1 cellular context compared by ENCODE assay signal in the genomic region with DNA sequence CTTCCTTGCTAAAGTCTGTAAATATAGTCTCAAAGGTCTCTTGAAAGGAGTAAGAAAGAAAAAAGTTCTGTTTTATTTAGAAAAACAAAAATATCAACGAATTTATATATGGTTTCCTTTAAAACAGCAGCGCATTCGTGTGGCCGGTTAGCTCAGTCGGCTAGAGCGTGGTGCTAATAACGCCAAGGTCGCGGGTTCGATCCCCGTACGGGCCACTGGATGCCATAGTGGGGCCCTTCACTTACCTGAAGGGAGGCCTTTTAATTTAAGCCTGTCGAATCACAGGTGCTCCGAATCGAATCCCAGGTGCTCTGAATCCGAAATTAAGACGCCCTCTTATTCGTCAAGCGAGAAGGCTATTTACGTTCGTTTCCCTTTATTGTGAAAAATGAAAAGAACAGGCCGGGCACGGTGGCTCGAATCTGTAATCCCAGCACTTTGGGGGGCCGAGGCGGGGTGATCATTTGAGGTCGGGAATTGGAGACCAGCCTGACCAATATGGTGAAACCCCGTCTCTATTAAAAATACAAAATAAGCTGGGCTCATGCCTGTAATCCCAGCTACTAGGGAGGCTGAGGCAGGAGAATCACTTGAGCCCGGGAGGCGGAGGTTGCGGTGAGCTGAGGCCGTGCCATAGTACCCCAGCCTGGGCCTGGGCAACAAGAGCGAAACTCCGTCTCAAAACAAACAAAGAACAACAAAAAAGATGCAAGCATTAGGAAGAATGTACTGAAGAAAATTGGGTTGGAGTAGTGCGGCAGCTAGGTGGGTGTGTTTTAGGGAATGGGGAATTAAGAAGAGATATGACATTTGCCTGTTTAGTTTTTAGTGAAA.
TF ChIP-seq lines count a peak whose summit lies in the region.

No MANE protein-coding gene starts in this region.

TF ChIP-seq in K562, 482 proteins besides CTCF, POLR2A, EP300 and RAD21 (continued from another document and continues in another):
- TF ChIP-seq, protein P1, sequence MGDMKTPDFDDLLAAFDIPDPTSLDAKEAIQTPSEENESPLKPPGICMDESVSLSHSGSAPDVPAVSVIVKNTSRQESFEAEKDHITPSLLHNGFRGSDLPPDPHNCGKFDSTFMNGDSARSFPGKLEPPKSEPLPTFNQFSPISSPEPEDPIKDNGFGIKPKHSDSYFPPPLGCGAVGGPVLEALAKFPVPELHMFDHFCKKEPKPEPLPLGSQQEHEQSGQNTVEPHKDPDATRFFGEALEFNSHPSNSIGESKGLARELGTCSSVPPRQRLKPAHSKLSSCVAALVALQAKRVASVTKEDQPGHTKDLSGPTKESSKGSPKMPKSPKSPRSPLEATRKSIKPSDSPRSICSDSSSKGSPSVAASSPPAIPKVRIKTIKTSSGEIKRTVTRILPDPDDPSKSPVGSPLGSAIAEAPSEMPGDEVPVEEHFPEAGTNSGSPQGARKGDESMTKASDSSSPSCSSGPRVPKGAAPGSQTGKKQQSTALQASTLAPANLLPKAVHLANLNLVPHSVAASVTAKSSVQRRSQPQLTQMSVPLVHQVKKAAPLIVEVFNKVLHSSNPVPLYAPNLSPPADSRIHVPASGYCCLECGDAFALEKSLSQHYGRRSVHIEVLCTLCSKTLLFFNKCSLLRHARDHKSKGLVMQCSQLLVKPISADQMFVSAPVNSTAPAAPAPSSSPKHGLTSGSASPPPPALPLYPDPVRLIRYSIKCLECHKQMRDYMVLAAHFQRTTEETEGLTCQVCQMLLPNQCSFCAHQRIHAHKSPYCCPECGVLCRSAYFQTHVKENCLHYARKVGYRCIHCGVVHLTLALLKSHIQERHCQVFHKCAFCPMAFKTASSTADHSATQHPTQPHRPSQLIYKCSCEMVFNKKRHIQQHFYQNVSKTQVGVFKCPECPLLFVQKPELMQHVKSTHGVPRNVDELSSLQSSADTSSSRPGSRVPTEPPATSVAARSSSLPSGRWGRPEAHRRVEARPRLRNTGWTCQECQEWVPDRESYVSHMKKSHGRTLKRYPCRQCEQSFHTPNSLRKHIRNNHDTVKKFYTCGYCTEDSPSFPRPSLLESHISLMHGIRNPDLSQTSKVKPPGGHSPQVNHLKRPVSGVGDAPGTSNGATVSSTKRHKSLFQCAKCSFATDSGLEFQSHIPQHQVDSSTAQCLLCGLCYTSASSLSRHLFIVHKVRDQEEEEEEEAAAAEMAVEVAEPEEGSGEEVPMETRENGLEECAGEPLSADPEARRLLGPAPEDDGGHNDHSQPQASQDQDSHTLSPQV (IDR thresholded peaks at IDR 0.05), result peak; percentile 71
- peak; percentile 63 for TF ChIP-seq NFIC (IDR thresholded peaks at IDR 0.05)
- TF ChIP-seq ELF4 (CRISPR knock-in tag; IDR thresholded peaks at IDR 0.05), result no peak
- TF ChIP-seq NFXL1 (CRISPR knock-in tag; IDR thresholded peaks at IDR 0.05), result no peak
- TF ChIP-seq, protein P2, sequence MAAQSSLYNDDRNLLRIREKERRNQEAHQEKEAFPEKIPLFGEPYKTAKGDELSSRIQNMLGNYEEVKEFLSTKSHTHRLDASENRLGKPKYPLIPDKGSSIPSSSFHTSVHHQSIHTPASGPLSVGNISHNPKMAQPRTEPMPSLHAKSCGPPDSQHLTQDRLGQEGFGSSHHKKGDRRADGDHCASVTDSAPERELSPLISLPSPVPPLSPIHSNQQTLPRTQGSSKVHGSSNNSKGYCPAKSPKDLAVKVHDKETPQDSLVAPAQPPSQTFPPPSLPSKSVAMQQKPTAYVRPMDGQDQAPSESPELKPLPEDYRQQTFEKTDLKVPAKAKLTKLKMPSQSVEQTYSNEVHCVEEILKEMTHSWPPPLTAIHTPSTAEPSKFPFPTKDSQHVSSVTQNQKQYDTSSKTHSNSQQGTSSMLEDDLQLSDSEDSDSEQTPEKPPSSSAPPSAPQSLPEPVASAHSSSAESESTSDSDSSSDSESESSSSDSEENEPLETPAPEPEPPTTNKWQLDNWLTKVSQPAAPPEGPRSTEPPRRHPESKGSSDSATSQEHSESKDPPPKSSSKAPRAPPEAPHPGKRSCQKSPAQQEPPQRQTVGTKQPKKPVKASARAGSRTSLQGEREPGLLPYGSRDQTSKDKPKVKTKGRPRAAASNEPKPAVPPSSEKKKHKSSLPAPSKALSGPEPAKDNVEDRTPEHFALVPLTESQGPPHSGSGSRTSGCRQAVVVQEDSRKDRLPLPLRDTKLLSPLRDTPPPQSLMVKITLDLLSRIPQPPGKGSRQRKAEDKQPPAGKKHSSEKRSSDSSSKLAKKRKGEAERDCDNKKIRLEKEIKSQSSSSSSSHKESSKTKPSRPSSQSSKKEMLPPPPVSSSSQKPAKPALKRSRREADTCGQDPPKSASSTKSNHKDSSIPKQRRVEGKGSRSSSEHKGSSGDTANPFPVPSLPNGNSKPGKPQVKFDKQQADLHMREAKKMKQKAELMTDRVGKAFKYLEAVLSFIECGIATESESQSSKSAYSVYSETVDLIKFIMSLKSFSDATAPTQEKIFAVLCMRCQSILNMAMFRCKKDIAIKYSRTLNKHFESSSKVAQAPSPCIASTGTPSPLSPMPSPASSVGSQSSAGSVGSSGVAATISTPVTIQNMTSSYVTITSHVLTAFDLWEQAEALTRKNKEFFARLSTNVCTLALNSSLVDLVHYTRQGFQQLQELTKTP (IDR thresholded peaks at IDR 0.05; ENCODE audit: low read depth in 1 of 2, partially characterized antibody in 2 of 2), result no peak
- TF ChIP-seq, protein P3, sequence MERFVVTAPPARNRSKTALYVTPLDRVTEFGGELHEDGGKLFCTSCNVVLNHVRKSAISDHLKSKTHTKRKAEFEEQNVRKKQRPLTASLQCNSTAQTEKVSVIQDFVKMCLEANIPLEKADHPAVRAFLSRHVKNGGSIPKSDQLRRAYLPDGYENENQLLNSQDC (CRISPR knock-in tag; IDR thresholded peaks at IDR 0.05), result no peak
- TF ChIP-seq NUFIP1 (IDR thresholded peaks at IDR 0.05; ENCODE audit: partially characterized antibody), result peak; percentile 82
- no peak for TF ChIP-seq PHB (CRISPR knock-in tag; IDR thresholded peaks at IDR 0.05)
- no peak for TF ChIP-seq GTF2A2 (tag; IDR thresholded peaks at IDR 0.05)
- no peak for TF ChIP-seq SP1 (CRISPR knock-in tag; IDR thresholded peaks at IDR 0.05)
- peak; percentile 61; the same call in 1 of the 2 replicates for TF ChIP-seq SNIP1 (IDR thresholded peaks at IDR 0.05; ENCODE audit: low read depth)
- TF ChIP-seq, protein P4, sequence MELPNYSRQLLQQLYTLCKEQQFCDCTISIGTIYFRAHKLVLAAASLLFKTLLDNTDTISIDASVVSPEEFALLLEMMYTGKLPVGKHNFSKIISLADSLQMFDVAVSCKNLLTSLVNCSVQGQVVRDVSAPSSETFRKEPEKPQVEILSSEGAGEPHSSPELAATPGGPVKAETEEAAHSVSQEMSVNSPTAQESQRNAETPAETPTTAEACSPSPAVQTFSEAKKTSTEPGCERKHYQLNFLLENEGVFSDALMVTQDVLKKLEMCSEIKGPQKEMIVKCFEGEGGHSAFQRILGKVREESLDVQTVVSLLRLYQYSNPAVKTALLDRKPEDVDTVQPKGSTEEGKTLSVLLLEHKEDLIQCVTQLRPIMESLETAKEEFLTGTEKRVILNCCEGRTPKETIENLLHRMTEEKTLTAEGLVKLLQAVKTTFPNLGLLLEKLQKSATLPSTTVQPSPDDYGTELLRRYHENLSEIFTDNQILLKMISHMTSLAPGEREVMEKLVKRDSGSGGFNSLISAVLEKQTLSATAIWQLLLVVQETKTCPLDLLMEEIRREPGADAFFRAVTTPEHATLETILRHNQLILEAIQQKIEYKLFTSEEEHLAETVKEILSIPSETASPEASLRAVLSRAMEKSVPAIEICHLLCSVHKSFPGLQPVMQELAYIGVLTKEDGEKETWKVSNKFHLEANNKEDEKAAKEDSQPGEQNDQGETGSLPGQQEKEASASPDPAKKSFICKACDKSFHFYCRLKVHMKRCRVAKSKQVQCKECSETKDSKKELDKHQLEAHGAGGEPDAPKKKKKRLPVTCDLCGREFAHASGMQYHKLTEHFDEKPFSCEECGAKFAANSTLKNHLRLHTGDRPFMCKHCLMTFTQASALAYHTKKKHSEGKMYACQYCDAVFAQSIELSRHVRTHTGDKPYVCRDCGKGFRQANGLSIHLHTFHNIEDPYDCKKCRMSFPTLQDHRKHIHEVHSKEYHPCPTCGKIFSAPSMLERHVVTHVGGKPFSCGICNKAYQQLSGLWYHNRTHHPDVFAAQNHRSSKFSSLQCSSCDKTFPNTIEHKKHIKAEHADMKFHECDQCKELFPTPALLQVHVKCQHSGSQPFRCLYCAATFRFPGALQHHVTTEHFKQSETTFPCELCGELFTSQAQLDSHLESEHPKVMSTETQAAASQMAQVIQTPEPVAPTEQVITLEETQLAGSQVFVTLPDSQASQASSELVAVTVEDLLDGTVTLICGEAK (IDR thresholded peaks at IDR 0.05), result peak; percentile 78
- TF ChIP-seq, protein P4 (CRISPR knock-in tag; IDR thresholded peaks at IDR 0.05), result no peak
- no peak for TF ChIP-seq ZNF717 (CRISPR knock-in tag; IDR thresholded peaks at IDR 0.05)
- no peak for TF ChIP-seq PURB (CRISPR knock-in tag; IDR thresholded peaks at IDR 0.05; ENCODE audit: low read depth)
- TF ChIP-seq TSC22D4 (tag; IDR thresholded peaks at IDR 0.05), result no peak
- no peak for TF ChIP-seq XRCC4 (IDR thresholded peaks at IDR 0.05; ENCODE audit: extremely low read depth, insufficient read depth, insufficient read length)
- TF ChIP-seq PTRF (tag; IDR thresholded peaks at IDR 0.05), result no peak
- TF ChIP-seq HNRNPLL (IDR thresholded peaks at IDR 0.05; ENCODE audit: low read depth, low read length, poor library complexity, severe bottlenecking), result peak; percentile 35
- TF ChIP-seq, protein P5, sequence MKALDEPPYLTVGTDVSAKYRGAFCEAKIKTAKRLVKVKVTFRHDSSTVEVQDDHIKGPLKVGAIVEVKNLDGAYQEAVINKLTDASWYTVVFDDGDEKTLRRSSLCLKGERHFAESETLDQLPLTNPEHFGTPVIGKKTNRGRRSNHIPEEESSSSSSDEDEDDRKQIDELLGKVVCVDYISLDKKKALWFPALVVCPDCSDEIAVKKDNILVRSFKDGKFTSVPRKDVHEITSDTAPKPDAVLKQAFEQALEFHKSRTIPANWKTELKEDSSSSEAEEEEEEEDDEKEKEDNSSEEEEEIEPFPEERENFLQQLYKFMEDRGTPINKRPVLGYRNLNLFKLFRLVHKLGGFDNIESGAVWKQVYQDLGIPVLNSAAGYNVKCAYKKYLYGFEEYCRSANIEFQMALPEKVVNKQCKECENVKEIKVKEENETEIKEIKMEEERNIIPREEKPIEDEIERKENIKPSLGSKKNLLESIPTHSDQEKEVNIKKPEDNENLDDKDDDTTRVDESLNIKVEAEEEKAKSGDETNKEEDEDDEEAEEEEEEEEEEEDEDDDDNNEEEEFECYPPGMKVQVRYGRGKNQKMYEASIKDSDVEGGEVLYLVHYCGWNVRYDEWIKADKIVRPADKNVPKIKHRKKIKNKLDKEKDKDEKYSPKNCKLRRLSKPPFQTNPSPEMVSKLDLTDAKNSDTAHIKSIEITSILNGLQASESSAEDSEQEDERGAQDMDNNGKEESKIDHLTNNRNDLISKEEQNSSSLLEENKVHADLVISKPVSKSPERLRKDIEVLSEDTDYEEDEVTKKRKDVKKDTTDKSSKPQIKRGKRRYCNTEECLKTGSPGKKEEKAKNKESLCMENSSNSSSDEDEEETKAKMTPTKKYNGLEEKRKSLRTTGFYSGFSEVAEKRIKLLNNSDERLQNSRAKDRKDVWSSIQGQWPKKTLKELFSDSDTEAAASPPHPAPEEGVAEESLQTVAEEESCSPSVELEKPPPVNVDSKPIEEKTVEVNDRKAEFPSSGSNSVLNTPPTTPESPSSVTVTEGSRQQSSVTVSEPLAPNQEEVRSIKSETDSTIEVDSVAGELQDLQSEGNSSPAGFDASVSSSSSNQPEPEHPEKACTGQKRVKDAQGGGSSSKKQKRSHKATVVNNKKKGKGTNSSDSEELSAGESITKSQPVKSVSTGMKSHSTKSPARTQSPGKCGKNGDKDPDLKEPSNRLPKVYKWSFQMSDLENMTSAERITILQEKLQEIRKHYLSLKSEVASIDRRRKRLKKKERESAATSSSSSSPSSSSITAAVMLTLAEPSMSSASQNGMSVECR (CRISPR knock-in tag; IDR thresholded peaks at IDR 0.05), result no peak
- peak; percentile 29 to 85; a peak in 1 of 4 replicates for TF ChIP-seq HDAC1 (IDR thresholded peaks at IDR 0.05)
- TF ChIP-seq ILF3 (IDR thresholded peaks at IDR 0.05; ENCODE audit: borderline replicate concordance), result no peak
- TF ChIP-seq, protein P6, sequence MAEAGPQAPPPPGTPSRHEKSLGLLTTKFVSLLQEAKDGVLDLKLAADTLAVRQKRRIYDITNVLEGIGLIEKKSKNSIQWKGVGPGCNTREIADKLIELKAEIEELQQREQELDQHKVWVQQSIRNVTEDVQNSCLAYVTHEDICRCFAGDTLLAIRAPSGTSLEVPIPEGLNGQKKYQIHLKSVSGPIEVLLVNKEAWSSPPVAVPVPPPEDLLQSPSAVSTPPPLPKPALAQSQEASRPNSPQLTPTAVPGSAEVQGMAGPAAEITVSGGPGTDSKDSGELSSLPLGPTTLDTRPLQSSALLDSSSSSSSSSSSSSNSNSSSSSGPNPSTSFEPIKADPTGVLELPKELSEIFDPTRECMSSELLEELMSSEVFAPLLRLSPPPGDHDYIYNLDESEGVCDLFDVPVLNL (CRISPR knock-in tag; IDR thresholded peaks at IDR 0.05; ENCODE audit: low read depth), result no peak
- no peak for TF ChIP-seq ZNF263 (CRISPR knock-in tag; IDR thresholded peaks at IDR 0.05; ENCODE audit: borderline replicate concordance)
- TF ChIP-seq SLC30A9 (CRISPR knock-in tag; IDR thresholded peaks at IDR 0.05), result no peak
- no peak for TF ChIP-seq MED1 (CRISPR knock-in tag; IDR thresholded peaks at IDR 0.05; ENCODE audit: borderline replicate concordance)
- no peak for TF ChIP-seq ZC3H11A (IDR thresholded peaks at IDR 0.05; ENCODE audit: low read depth, low read length)
- TF ChIP-seq TARDBP (IDR thresholded peaks at IDR 0.05), result peak; percentile 70; the same call in 1 of the 2 replicates
- TF ChIP-seq PRMT5 (CRISPR knock-in tag; IDR thresholded peaks at IDR 0.05), result no peak
- no peak for TF ChIP-seq CHD1 (IDR thresholded peaks at IDR 0.05; ENCODE audit: low read length)
- TF ChIP-seq HMG20A (CRISPR knock-in tag; conservative IDR thresholded peaks at IDR 0.05), result no peak
- no peak for TF ChIP-seq NRF1 (conservative IDR thresholded peaks at IDR 0.05 in 1 of 2, IDR thresholded peaks at IDR 0.05 in 1 of 2)
- no peak for TF ChIP-seq MXI1 (IDR thresholded peaks at IDR 0.05; ENCODE audit: low read depth, low read length)
